17 cellular contexts compared by ENCODE assay signal in genomic region chr3:187370051-187370450, GRCh38. TPM values are rescaled to one million over a fixed set of nuclear protein-coding genes. Genes with fewer than 3 reads are reported as not detected.
DNase-seq lines count a peak whose midpoint lies in the region; ATAC-seq and TF ChIP-seq lines count a peak whose summit lies in the region.
"Had no signal": no experiment of that assay in that cellular context is flagged by ENCODE, and none has a peak within 500 bp of the region (broad histone marks: within the 10 kb centered on the region; RNA-seq: fewer than 3 reads in every experiment).

No MANE protein-coding gene starts in this region.

- H3K9me2 ChIP-seq in Karpas-422 (replicated peaks; ENCODE audit: insufficient read depth, low read length) = no peaks in the 10 kb centered on the region

- H3K36me3 ChIP-seq in BLaER1 = peaks cover 16% of the 10 kb centered on the region
- H3K36me3 ChIP-seq in lower lobe of right lung = peaks cover 12% of the 10 kb centered on the region
- H3K36me3 ChIP-seq in Karpas-422 (ENCODE audit: insufficient read depth, low read length) = no peaks in the 10 kb centered on the region
- H3K36me3 ChIP-seq in colonic mucosa = no peaks in the 10 kb centered on the region
- H3K36me3 ChIP-seq: ovary had no signal

- H3K27ac ChIP-seq in BLaER1 (no peak overlapping the region), lower lobe of right lung (no peak overlapping the region), Karpas-422 (ENCODE audit: low read length) (no peak overlapping the region), RWPE1 (no peak overlapping the region), colonic mucosa (no peak overlapping the region)
- no peak overlapping the region for H3K27ac ChIP-seq in CD4-positive, alpha-beta T cell (ENCODE audit: low read depth, low read length)
- H3K27ac ChIP-seq: C4-2B had no signal

- CTCF ChIA-PET in CD4-positive, alpha-beta T cell (lab: Charles Lee) = no interaction called here
- CTCF ChIA-PET in RWPE1 (lab: Yijun Ruan, JAX) = interaction anchor here (0.5 to 0.6 kb wide), 2 partner anchors 29 to 158 kb away, joined by 6 to 8 read pairs; no protein-coding TSS in a partner anchor

- peaks cover 26% of the 10 kb centered on the region for H3K4me1 ChIP-seq in BLaER1
- H3K4me1 ChIP-seq in lower lobe of right lung = peaks cover 24% of the 10 kb centered on the region
- peaks cover 13% of the 10 kb centered on the region for H3K4me1 ChIP-seq in Karpas-422 (ENCODE audit: low read length)
- H3K4me1 ChIP-seq in colonic mucosa = no peaks in the 10 kb centered on the region

- peak overlapping the region; percentile 92; the same call in 1 of the 2 replicates for H3K4me2 ChIP-seq in BLaER1
- no peak overlapping the region for H3K4me2 ChIP-seq in Karpas-422 (ENCODE audit: low read depth, low read length, poor library complexity, severe bottlenecking)

- peaks cover 40% of the 10 kb centered on the region for H3K4me1 Mint-ChIP-seq in CD4-positive, alpha-beta T cell (ENCODE audit: low read depth)
- H3K4me1 Mint-ChIP-seq in activated naive CD8-positive, alpha-beta T cell (ENCODE audit: low read depth) = peaks cover 33% of the 10 kb centered on the region

- POLR2A ChIA-PET in CD4-positive, alpha-beta T cell (lab: Charles Lee) = no interaction called here
- POLR2A ChIA-PET in RWPE1 (lab: Yijun Ruan, JAX; ENCODE audit: low non-redundant PET) = no interaction called here

- H3K27me3 ChIP-seq in BLaER1 (no peaks in the 10 kb centered on the region), lower lobe of right lung (ENCODE audit: low read depth) (no peaks in the 10 kb centered on the region), Karpas-422 (ENCODE audit: low read length) (no peaks in the 10 kb centered on the region), colonic mucosa (no peaks in the 10 kb centered on the region)
- H3K27me3 ChIP-seq in CD4-positive, alpha-beta T cell (ENCODE audit: control insufficient read depth, insufficient read depth, low read length) = no peaks in the 10 kb centered on the region
- H3K27me3 ChIP-seq: ovary, testis had no signal

- H3K4me3 Mint-ChIP-seq in CD4-positive, alpha-beta T cell = peak overlapping the region; percentile 81
- H3K4me3 Mint-ChIP-seq in activated naive CD8-positive, alpha-beta T cell = peak overlapping the region; percentile 81

- H3K79me2 ChIP-seq in Karpas-422 (ENCODE audit: low read length) = no peaks in the 10 kb centered on the region

- no peak for DNase-seq in CD4-positive, alpha-beta T cell
- DNase-seq in lower lobe of right lung (no peak), Karpas-422 (no peak), RWPE1 (ENCODE audit: low spot score) (no peak), colonic mucosa (no peak)
- DNase-seq: effector CD4-positive, alpha-beta T cell; hippocampal formation; IMR-90; NCI-H526 treated with DMSO at 0.1 percent for 48 hours; ovary; PC-3; stimulated activated CD4-positive, alpha-beta T cell treated with anti-CD3 and anti-CD28 coated beads, Interleukin-4, amount 100 ng/mL, for 1 hour; testis had no signal

- ATAC-seq in CD4-positive, alpha-beta T cell (ENCODE audit: poor library complexity) = no peak
- ATAC-seq in lower lobe of right lung = no peak
- ATAC-seq: PC-3, SK-N-SH treated with all-trans-retinoic acid at 6 μM for 48 hours had no signal

- H3K27me3 Mint-ChIP-seq in CD4-positive, alpha-beta T cell = no peaks in the 10 kb centered on the region
- no peaks in the 10 kb centered on the region for H3K27me3 Mint-ChIP-seq in activated naive CD8-positive, alpha-beta T cell

- no peak for TF ChIP-seq CTCF in CD4-positive, alpha-beta T cell (IDR thresholded peaks at IDR 0.05)
- TF ChIP-seq CTCF in lower lobe of right lung (IDR thresholded peaks at IDR 0.05) (no peak), RWPE1 (conservative IDR thresholded peaks at IDR 0.05; ENCODE audit: low read depth) (no peak), colonic mucosa (IDR thresholded peaks at IDR 0.05) (no peak)

- no peak overlapping the region for H3K4me3 ChIP-seq in BLaER1
- peak overlapping the region; percentile 62 for H3K4me3 ChIP-seq in lower lobe of right lung
- H3K4me3 ChIP-seq in Karpas-422 (ENCODE audit: low read length) = no peak overlapping the region
- H3K4me3 ChIP-seq in colonic mucosa = no peak overlapping the region
- H3K4me3 ChIP-seq: ovary had no signal

- H3K36me3 Mint-ChIP-seq in CD4-positive, alpha-beta T cell (ENCODE audit: low read depth) = peaks cover 70% of the 10 kb centered on the region
- peaks cover 51% of the 10 kb centered on the region for H3K36me3 Mint-ChIP-seq in activated naive CD8-positive, alpha-beta T cell

- H3K27ac Mint-ChIP-seq in CD4-positive, alpha-beta T cell = peak overlapping the region; percentile 95
- no peak overlapping the region for H3K27ac Mint-ChIP-seq in activated naive CD8-positive, alpha-beta T cell

- H3K9ac ChIP-seq in BLaER1 = no peak overlapping the region
- H3K9ac ChIP-seq in Karpas-422 (ENCODE audit: low read length) = no peak overlapping the region
- H3K9ac ChIP-seq in colonic mucosa (ENCODE audit: low read depth in 2 of 2, low read length in 2 of 2) = no peak overlapping the region

- H4K20me1 ChIP-seq in BLaER1 (no peaks in the 10 kb centered on the region), Karpas-422 (ENCODE audit: insufficient read depth, low read depth, low read length) (no peaks in the 10 kb centered on the region)

- peaks cover 10% of the 10 kb centered on the region for H3K9me3 ChIP-seq in BLaER1
- peaks cover 5% of the 10 kb centered on the region for H3K9me3 ChIP-seq in CD4-positive, alpha-beta T cell (ENCODE audit: control insufficient read depth, low read length)
- no peaks in the 10 kb centered on the region for H3K9me3 ChIP-seq in lower lobe of right lung
- no peaks in the 10 kb centered on the region for H3K9me3 ChIP-seq in Karpas-422 (ENCODE audit: low read length)
- H3K9me3 ChIP-seq in colonic mucosa = no peaks in the 10 kb centered on the region
- H3K9me3 ChIP-seq: ovary, testis had no signal

- H3K9me3 Mint-ChIP-seq in CD4-positive, alpha-beta T cell = peaks cover 4% of the 10 kb centered on the region
- H3K9me3 Mint-ChIP-seq in activated naive CD8-positive, alpha-beta T cell (ENCODE audit: low read depth) = peaks cover 20% of the 10 kb centered on the region

- intact Hi-C loops in CD4-positive, alpha-beta T cell (cut with DNase I, micrococcal nuclease) = no loop called here
- intact Hi-C loops in lower lobe of right lung (cut with DNase I) = no loop called here
- intact Hi-C loops in colonic mucosa (cut with DNase I) = no loop called here

- H2AFZ ChIP-seq in Karpas-422 (ENCODE audit: low read length) = no peak overlapping the region

RNA-seq across cellular contexts. Expression of gene RTP4, which starts 1.9 kb away (rescaled TPM):
- 1 to 10 TPM; 1.1 to 1.5 TPM for total RNA-seq in CD4-positive, alpha-beta T cell
- total RNA-seq in lower lobe of right lung = 10.9 TPM
- 1.8 and 3.4 TPM in 2 replicates for total RNA-seq in Karpas-422 (2014; rRNA removed; shearing (Covaris generic); ENCODE audit: low replicate concordance)
- total RNA-seq in colonic mucosa = 1 to 10 TPM; 4.3 to 5.3 TPM
- total RNA-seq: IMR-90 had no signal
